In the genomic region with DNA sequence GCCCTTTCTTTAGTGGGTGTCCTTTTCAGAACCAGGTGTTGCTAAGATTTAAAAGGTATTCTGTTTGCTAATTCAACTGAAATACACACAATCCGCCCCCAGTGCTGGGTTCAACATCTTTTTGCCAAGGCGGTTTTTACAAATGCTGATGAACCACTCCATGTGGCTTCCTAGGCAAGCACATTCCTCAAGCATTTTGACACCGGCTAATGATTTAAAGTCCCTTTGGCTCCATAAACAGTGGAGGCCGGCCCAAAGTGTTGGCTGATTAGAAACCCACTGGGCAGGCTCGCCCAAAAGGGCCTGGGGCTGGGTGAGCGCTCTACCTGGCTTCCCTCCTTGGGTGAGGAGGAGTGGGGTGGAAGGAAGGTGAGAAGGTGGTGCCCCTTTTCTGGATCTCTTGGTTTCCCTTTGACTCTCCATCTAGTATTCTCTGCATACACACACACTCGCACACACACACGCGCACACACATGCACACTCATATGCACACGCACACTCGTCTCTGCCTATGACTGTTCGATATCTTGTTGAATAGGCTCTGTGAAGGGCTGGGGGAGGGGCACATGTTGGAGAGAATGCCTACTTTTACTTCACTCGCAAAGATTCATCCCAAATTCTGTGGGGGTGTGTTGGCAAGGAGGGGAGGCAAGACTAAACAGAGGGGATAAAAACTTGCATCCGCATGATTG, we compare ENCODE assay signal across 8 cellular contexts.
A peak's percentile ranks its signal among the peaks of the same experiment; 100 is the strongest.
DNase-seq lines count a peak whose midpoint lies in the region; ATAC-seq and TF ChIP-seq lines count a peak whose summit lies in the region.

No MANE protein-coding gene starts in this region.

- no peaks in the 10 kb centered on the region for H3K79me2 ChIP-seq in Loucy (ENCODE audit: insufficient read depth, low read length)

- H4K20me1 ChIP-seq in Loucy (ENCODE audit: insufficient read depth, low read length, poor library complexity, severe bottlenecking) = no peaks in the 10 kb centered on the region

- H3K9me3 ChIP-seq in Loucy (ENCODE audit: insufficient read depth, low read depth, low read length) (no peaks in the 10 kb centered on the region), ascending aorta (no peaks in the 10 kb centered on the region), stomach (no peaks in the 10 kb centered on the region)

- H3K9ac ChIP-seq in Loucy (ENCODE audit: low read depth, low read length, poor library complexity, severe bottlenecking) = peak overlapping the region; percentile 24

- intact Hi-C loops in ascending aorta (cut with DNase I) (loop anchor here (1.0 to 5.0 kb wide), 7 partner anchors 53 to 291 kb away; no protein-coding TSS in a partner anchor), stomach (cut with DNase I; ENCODE audit: low total_unique reads) (loop anchor here (5.0 kb wide), 1 partner anchor 234 kb away; no protein-coding TSS in a partner anchor)

- peak overlapping the region; percentile 53 for H3K4me3 ChIP-seq in Loucy (ENCODE audit: low read length, poor library complexity, severe bottlenecking)
- peak overlapping the region; percentile 47 to 61 for H3K4me3 ChIP-seq in ascending aorta
- peak overlapping the region; percentile 44 for H3K4me3 ChIP-seq in kidney epithelial cell (ENCODE audit: low read depth, low read length)
- H3K4me3 ChIP-seq in stomach = peak overlapping the region; percentile 46 to 56 (median 47)

- H3K36me3 ChIP-seq in Loucy (ENCODE audit: insufficient read depth, low read length) (no peaks in the 10 kb centered on the region), ascending aorta (no peaks in the 10 kb centered on the region), kidney epithelial cell (ENCODE audit: control insufficient read depth, insufficient read depth, low read length) (no peaks in the 10 kb centered on the region), stomach (no peaks in the 10 kb centered on the region)

- TF ChIP-seq POLR2A in stomach (IDR thresholded peaks at IDR 0.05) = no peak

- H3K4me1 ChIP-seq in Loucy (ENCODE audit: insufficient read depth, low read length, poor library complexity, severe bottlenecking) (peaks cover 7% of the 10 kb centered on the region), ascending aorta (peaks cover 0 to 12% of the 10 kb centered on the region in 2 donors), stomach (peaks cover 7 to 23% (median 18%) of the 10 kb centered on the region in 4 donors)

- H3K9me2 ChIP-seq in Loucy (replicated peaks; ENCODE audit: low read depth, low read length) = no peaks in the 10 kb centered on the region

- H3K27me3 ChIP-seq in Loucy (ENCODE audit: insufficient read depth, low read length, poor library complexity, severe bottlenecking) (no peaks in the 10 kb centered on the region), ascending aorta (no peaks in the 10 kb centered on the region), kidney epithelial cell (ENCODE audit: control insufficient read depth, insufficient read depth, low read length) (no peaks in the 10 kb centered on the region), stomach (no peaks in the 10 kb centered on the region)

- 33 to 53% (median 42%) methylated on average over 14 of the region's 14 CpGs for WGBS in stomach, 5 donors

- no peak for ATAC-seq in HG02588 (IDR thresholded peaks at IDR 0.05; ENCODE audit: unreplicated experiment)
- ATAC-seq in HG02852 (IDR thresholded peaks at IDR 0.05; ENCODE audit: unreplicated experiment) = no peak

- peak overlapping the region; percentile 72 for H2AFZ ChIP-seq in Loucy (ENCODE audit: low read length)

- TF ChIP-seq CTCF in Loucy (conservative IDR thresholded peaks at IDR 0.05; ENCODE audit: low read length) (no peak), ascending aorta (IDR thresholded peaks at IDR 0.05) (no peak), kidney epithelial cell (IDR thresholded peaks at IDR 0.05; ENCODE audit: insufficient read depth, low read length, poor library complexity, severe bottlenecking) (no peak), stomach (IDR thresholded peaks at IDR 0.05) (no peak)

- TF ChIP-seq EP300 in stomach (IDR thresholded peaks at IDR 0.05) = no peak

- peak overlapping the region in 1 of 2 donors; percentile 10 for H3K27ac ChIP-seq in ascending aorta
- peak overlapping the region in 4 of 5 donors; percentile 47 to 79 (median 62) for H3K27ac ChIP-seq in stomach

- no peaks in the 10 kb centered on the region for H3F3A ChIP-seq in Loucy (ENCODE audit: low read depth)

- H3K4me2 ChIP-seq in Loucy (ENCODE audit: low read depth, low read length, poor library complexity, severe bottlenecking) = peak overlapping the region; percentile 70

- DNase-seq in ascending aorta (ENCODE audit: low spot score in 2 of 2) (no peak), kidney epithelial cell (ENCODE audit: low read depth) (no peak), stomach (no peak), NCI-H2029 treated with DMSO at 0.1 percent for 48 hours (lab: John Stamatoyannopoulos, UW) (no peak), foreskin melanocyte (no peak)
